1 cellular context compared by ENCODE assay signal in the genomic region with DNA sequence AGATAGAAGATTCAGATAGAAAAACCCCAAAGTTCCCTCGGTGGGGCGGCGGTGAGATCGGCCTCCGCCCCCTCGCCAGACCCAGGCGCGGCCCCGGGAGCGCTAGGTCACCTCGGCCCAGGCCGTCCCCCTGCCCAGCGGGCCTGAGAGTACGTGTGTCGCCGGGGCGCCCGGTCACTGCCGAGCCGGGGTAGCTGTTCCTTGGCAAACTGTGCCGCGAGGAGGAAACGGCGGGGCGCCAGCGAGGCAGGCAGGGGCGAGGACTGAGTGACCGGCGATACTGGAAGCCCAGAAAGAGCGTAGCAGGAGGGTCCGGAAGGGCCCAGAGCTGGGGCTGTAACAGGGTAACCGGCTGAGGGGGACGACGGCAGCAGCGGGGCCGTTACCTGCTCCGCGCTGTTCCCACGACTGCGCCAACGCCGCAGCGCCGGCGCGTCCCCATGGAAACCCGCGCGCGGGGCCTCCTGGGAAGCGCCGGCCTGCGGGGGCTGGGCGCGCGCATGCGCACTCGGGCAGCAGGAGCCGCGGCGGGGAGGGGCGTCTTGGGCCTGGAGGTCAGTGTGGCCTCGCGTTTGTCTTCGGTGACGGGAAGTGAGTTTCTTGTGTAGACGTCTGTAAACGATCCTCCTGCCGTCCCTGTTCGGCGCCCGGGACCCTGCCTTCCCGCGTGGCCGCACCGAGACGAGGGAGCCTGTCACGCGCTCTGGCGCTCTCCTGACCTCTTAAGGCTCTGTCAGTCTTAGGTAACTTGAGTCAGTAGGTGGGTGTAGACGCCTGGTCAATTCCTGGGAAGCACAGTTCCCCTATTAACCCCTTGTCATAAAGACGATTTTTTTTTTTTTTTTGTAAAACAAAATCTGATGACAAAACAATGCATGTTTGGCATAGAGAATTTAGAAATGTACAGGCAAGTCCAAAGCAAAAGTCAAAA.
TF ChIP-seq lines count a peak whose summit lies in the region.

A gene (minus strand): TSS at position 440 of the 931 bp plus-strand sequence. CDS start 17,285 bp downstream, outside the sequence.

TF ChIP-seq in K562, 482 proteins besides CTCF, POLR2A, EP300 and RAD21 (continued from another document and continues in another):
- TF ChIP-seq, protein P1, sequence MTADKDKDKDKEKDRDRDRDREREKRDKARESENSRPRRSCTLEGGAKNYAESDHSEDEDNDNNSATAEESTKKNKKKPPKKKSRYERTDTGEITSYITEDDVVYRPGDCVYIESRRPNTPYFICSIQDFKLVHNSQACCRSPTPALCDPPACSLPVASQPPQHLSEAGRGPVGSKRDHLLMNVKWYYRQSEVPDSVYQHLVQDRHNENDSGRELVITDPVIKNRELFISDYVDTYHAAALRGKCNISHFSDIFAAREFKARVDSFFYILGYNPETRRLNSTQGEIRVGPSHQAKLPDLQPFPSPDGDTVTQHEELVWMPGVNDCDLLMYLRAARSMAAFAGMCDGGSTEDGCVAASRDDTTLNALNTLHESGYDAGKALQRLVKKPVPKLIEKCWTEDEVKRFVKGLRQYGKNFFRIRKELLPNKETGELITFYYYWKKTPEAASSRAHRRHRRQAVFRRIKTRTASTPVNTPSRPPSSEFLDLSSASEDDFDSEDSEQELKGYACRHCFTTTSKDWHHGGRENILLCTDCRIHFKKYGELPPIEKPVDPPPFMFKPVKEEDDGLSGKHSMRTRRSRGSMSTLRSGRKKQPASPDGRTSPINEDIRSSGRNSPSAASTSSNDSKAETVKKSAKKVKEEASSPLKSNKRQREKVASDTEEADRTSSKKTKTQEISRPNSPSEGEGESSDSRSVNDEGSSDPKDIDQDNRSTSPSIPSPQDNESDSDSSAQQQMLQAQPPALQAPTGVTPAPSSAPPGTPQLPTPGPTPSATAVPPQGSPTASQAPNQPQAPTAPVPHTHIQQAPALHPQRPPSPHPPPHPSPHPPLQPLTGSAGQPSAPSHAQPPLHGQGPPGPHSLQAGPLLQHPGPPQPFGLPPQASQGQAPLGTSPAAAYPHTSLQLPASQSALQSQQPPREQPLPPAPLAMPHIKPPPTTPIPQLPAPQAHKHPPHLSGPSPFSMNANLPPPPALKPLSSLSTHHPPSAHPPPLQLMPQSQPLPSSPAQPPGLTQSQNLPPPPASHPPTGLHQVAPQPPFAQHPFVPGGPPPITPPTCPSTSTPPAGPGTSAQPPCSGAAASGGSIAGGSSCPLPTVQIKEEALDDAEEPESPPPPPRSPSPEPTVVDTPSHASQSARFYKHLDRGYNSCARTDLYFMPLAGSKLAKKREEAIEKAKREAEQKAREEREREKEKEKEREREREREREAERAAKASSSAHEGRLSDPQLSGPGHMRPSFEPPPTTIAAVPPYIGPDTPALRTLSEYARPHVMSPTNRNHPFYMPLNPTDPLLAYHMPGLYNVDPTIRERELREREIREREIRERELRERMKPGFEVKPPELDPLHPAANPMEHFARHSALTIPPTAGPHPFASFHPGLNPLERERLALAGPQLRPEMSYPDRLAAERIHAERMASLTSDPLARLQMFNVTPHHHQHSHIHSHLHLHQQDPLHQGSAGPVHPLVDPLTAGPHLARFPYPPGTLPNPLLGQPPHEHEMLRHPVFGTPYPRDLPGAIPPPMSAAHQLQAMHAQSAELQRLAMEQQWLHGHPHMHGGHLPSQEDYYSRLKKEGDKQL (CRISPR knock-in tag; IDR thresholded peaks at IDR 0.05; ENCODE audit: borderline replicate concordance) = no peak; the same call in 1 of the 2 replicates
- TF ChIP-seq FOSL1 (tag; conservative IDR thresholded peaks at IDR 0.05) (peak; percentile 31; the same call in 1 of the 2 replicates), TAF9B (IDR thresholded peaks at IDR 0.05; ENCODE audit: partially characterized antibody) (peak; percentile 67), SNRNP70 (optimal IDR thresholded peaks at IDR 0.05; ENCODE audit: low read depth, low read length) (no peak), RFX1 (IDR thresholded peaks at IDR 0.05) (peak; percentile 94), POLR3A (IDR thresholded peaks at IDR 0.05; ENCODE audit: borderline replicate concordance, extremely low read depth, insufficient read depth, insufficient read length) (no peak), GTF2E2 (tag; IDR thresholded peaks at IDR 0.05) (peak; percentile 60; the same call in 1 of the 2 replicates), CBX2 (IDR thresholded peaks at IDR 0.05; ENCODE audit: insufficient read depth, low read length, poor library complexity, severe bottlenecking) (no peak), RBM14 (IDR thresholded peaks at IDR 0.05; ENCODE audit: borderline replicate concordance, insufficient read depth, low read depth, low read length) (no peak), ZNF785 (CRISPR knock-in tag; IDR thresholded peaks at IDR 0.05) (no peak), GABPB2 (CRISPR knock-in tag; conservative IDR thresholded peaks at IDR 0.05) (no peak; the same call in 1 of the 2 replicates)
- TF ChIP-seq, protein P2, sequence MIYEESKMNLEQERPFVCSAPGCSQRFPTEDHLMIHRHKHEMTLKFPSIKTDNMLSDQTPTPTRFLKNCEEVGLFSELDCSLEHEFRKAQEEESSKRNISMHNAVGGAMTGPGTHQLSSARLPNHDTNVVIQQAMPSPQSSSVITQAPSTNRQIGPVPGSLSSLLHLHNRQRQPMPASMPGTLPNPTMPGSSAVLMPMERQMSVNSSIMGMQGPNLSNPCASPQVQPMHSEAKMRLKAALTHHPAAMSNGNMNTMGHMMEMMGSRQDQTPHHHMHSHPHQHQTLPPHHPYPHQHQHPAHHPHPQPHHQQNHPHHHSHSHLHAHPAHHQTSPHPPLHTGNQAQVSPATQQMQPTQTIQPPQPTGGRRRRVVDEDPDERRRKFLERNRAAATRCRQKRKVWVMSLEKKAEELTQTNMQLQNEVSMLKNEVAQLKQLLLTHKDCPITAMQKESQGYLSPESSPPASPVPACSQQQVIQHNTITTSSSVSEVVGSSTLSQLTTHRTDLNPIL (CRISPR knock-in tag; IDR thresholded peaks at IDR 0.05) = no peak
- TF ChIP-seq, protein P3, sequence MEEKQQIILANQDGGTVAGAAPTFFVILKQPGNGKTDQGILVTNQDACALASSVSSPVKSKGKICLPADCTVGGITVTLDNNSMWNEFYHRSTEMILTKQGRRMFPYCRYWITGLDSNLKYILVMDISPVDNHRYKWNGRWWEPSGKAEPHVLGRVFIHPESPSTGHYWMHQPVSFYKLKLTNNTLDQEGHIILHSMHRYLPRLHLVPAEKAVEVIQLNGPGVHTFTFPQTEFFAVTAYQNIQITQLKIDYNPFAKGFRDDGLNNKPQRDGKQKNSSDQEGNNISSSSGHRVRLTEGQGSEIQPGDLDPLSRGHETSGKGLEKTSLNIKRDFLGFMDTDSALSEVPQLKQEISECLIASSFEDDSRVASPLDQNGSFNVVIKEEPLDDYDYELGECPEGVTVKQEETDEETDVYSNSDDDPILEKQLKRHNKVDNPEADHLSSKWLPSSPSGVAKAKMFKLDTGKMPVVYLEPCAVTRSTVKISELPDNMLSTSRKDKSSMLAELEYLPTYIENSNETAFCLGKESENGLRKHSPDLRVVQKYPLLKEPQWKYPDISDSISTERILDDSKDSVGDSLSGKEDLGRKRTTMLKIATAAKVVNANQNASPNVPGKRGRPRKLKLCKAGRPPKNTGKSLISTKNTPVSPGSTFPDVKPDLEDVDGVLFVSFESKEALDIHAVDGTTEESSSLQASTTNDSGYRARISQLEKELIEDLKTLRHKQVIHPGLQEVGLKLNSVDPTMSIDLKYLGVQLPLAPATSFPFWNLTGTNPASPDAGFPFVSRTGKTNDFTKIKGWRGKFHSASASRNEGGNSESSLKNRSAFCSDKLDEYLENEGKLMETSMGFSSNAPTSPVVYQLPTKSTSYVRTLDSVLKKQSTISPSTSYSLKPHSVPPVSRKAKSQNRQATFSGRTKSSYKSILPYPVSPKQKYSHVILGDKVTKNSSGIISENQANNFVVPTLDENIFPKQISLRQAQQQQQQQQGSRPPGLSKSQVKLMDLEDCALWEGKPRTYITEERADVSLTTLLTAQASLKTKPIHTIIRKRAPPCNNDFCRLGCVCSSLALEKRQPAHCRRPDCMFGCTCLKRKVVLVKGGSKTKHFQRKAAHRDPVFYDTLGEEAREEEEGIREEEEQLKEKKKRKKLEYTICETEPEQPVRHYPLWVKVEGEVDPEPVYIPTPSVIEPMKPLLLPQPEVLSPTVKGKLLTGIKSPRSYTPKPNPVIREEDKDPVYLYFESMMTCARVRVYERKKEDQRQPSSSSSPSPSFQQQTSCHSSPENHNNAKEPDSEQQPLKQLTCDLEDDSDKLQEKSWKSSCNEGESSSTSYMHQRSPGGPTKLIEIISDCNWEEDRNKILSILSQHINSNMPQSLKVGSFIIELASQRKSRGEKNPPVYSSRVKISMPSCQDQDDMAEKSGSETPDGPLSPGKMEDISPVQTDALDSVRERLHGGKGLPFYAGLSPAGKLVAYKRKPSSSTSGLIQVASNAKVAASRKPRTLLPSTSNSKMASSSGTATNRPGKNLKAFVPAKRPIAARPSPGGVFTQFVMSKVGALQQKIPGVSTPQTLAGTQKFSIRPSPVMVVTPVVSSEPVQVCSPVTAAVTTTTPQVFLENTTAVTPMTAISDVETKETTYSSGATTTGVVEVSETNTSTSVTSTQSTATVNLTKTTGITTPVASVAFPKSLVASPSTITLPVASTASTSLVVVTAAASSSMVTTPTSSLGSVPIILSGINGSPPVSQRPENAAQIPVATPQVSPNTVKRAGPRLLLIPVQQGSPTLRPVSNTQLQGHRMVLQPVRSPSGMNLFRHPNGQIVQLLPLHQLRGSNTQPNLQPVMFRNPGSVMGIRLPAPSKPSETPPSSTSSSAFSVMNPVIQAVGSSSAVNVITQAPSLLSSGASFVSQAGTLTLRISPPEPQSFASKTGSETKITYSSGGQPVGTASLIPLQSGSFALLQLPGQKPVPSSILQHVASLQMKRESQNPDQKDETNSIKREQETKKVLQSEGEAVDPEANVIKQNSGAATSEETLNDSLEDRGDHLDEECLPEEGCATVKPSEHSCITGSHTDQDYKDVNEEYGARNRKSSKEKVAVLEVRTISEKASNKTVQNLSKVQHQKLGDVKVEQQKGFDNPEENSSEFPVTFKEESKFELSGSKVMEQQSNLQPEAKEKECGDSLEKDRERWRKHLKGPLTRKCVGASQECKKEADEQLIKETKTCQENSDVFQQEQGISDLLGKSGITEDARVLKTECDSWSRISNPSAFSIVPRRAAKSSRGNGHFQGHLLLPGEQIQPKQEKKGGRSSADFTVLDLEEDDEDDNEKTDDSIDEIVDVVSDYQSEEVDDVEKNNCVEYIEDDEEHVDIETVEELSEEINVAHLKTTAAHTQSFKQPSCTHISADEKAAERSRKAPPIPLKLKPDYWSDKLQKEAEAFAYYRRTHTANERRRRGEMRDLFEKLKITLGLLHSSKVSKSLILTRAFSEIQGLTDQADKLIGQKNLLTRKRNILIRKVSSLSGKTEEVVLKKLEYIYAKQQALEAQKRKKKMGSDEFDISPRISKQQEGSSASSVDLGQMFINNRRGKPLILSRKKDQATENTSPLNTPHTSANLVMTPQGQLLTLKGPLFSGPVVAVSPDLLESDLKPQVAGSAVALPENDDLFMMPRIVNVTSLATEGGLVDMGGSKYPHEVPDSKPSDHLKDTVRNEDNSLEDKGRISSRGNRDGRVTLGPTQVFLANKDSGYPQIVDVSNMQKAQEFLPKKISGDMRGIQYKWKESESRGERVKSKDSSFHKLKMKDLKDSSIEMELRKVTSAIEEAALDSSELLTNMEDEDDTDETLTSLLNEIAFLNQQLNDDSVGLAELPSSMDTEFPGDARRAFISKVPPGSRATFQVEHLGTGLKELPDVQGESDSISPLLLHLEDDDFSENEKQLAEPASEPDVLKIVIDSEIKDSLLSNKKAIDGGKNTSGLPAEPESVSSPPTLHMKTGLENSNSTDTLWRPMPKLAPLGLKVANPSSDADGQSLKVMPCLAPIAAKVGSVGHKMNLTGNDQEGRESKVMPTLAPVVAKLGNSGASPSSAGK (IDR thresholded peaks at IDR 0.05) = peak; percentile 98
- TF ChIP-seq, protein P4, sequence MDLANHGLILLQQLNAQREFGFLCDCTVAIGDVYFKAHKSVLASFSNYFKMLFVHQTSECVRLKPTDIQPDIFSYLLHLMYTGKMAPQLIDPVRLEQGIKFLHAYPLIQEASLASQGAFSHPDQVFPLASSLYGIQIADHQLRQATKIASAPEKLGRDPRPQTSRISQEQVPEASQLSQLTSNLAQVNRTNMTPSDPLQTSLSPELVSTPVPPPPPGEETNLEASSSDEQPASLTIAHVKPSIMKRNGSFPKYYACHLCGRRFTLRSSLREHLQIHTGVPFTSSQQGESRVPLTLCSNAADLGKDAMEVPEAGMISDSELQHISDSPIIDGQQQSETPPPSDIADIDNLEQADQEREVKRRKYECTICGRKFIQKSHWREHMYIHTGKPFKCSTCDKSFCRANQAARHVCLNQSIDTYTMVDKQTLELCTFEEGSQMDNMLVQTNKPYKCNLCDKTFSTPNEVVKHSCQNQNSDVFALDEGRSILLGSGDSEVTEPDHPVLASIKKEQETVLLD (IDR thresholded peaks at IDR 0.05) = peak; percentile 95
- TF ChIP-seq, protein P5, sequence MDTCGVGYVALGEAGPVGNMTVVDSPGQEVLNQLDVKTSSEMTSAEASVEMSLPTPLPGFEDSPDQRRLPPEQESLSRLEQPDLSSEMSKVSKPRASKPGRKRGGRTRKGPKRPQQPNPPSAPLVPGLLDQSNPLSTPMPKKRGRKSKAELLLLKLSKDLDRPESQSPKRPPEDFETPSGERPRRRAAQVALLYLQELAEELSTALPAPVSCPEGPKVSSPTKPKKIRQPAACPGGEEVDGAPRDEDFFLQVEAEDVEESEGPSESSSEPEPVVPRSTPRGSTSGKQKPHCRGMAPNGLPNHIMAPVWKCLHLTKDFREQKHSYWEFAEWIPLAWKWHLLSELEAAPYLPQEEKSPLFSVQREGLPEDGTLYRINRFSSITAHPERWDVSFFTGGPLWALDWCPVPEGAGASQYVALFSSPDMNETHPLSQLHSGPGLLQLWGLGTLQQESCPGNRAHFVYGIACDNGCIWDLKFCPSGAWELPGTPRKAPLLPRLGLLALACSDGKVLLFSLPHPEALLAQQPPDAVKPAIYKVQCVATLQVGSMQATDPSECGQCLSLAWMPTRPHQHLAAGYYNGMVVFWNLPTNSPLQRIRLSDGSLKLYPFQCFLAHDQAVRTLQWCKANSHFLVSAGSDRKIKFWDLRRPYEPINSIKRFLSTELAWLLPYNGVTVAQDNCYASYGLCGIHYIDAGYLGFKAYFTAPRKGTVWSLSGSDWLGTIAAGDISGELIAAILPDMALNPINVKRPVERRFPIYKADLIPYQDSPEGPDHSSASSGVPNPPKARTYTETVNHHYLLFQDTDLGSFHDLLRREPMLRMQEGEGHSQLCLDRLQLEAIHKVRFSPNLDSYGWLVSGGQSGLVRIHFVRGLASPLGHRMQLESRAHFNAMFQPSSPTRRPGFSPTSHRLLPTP (IDR thresholded peaks at IDR 0.05; ENCODE audit: borderline replicate concordance, extremely low read depth, insufficient read length) = no peak
